In genomic region chr4:77819836-77820679, GRCh38 we compare ENCODE assay signal across 8 cellular contexts. TPM values are rescaled to one million over a fixed set of nuclear protein-coding genes. Genes with fewer than 3 reads are reported as not detected.
DNase-seq lines count a peak whose midpoint lies in the region; ATAC-seq, FAIRE-seq and TF ChIP-seq lines count a peak whose summit lies in the region.

No MANE protein-coding gene starts in this region.

- TF ChIP-seq POLR2A in H1 (IDR thresholded peaks at IDR 0.05; ENCODE audit: control extremely low read depth in 1 of 2, low read depth in 2 of 2, low read length in 2 of 2) = peak in 1 of 2 experiments; percentile 71; a peak in 2 of 3 replicates

- H2BK5ac ChIP-seq in H1 (ENCODE audit: low read depth, low read length) = no peak overlapping the region; the same call in 1 of the 2 replicates

- H3K4me3 ChIP-seq in Caco-2 (ENCODE audit: low read depth, low read length) (peak overlapping the region; percentile 93), H1 (ENCODE audit: extremely low read depth in 1 of 4, insufficient read depth in 2 of 4, low read depth in 3 of 4, low read length in 4 of 4) (peak overlapping the region; percentile 76 to 96 (median 82))

- H4K20me1 ChIP-seq in H1 (replicated peaks in 1 of 2; ENCODE audit: control insufficient read depth in 1 of 2, insufficient read depth in 2 of 2, low read length in 2 of 2) = peaks cover 0 to 2% of the 10 kb centered on the region in 2 experiments

- peak; percentile 70 for ATAC-seq in GM19468 (IDR thresholded peaks at IDR 0.05; ENCODE audit: extremely low read depth, unreplicated experiment)
- peak; percentile 84 for ATAC-seq in activated CD8-positive, alpha-beta memory T cell treated with anti-CD3 and anti-CD28 coated beads, Interleukin-2, amount 10 ng/mL, durations not matched to agents 7 days and 5 days

- peak overlapping the region; percentile 89 for H3K18ac ChIP-seq in H1 (ENCODE audit: extremely low read depth, low read length)

- peak; percentile 82 to 89 for DNase-seq in Caco-2
- DNase-seq in HS-27A (ENCODE audit: low read depth) = peak; percentile 72
- DNase-seq in NOMO-1 treated with DMSO at 0.1 percent for 48 hours (lab: John Stamatoyannopoulos, UW; ENCODE audit: unreplicated experiment) = peak; percentile 79
- DNase-seq in activated CD8-positive, alpha-beta memory T cell treated with anti-CD3 and anti-CD28 coated beads, Interleukin-2, amount 10 ng/mL, durations not matched to agents 7 days and 5 days = peak; percentile 96
- peak in 1 of 2 experiments; percentile 94 for DNase-seq in H1 (ENCODE audit: low read depth in 1 of 2, low spot score in 2 of 2)
- DNase-seq in mesothelial cell of epicardium (ENCODE audit: low spot score in 2 of 2, unreplicated experiment in 2 of 2) = peak; percentile 86 to 93
- DNase-seq in stimulated activated CD8-positive, alpha-beta memory T cell treated with anti-CD3 and anti-CD28 coated beads, Interleukin-15, amount 100 ng/mL, for 48 hours (ENCODE audit: low read depth in 2 of 2) = peak; percentile 92

- peak overlapping the region; percentile 59 to 90 for H3K4me2 ChIP-seq in H1 (ENCODE audit: insufficient read depth in 1 of 2, low read depth in 2 of 2, low read length in 2 of 2)

- no peaks in the 10 kb centered on the region for H3K4me1 Mint-ChIP-seq in Caco-2 (ENCODE audit: low read depth, unreplicated experiment)
- H3K4me1 Mint-ChIP-seq in activated CD8-positive, alpha-beta memory T cell treated with anti-CD3 and anti-CD28 coated beads, Interleukin-2, amount 10 ng/mL, durations not matched to agents 7 days and 5 days = peaks cover 39% of the 10 kb centered on the region
- peaks cover 32% of the 10 kb centered on the region for H3K4me1 Mint-ChIP-seq in mesothelial cell of epicardium

- H3K4ac ChIP-seq in H1 (replicated peaks; ENCODE audit: insufficient read length, low read depth, low read length) = no peak overlapping the region

- H3K9me3 ChIP-seq in Caco-2 (no peaks in the 10 kb centered on the region), H1 (ENCODE audit: insufficient read depth in 2 of 2, low read depth in 1 of 2, low read length in 1 of 2) (no peaks in the 10 kb centered on the region)

- no peaks in the 10 kb centered on the region for H3K79me1 ChIP-seq in H1 (ENCODE audit: low read depth, low read length)

- no peak overlapping the region for H2BK120ac ChIP-seq in H1 (replicated peaks; ENCODE audit: low read depth, low read length)

- H3K14ac ChIP-seq in H1 (ENCODE audit: insufficient read length) = no peak overlapping the region

- H3K27me3 ChIP-seq in Caco-2 (replicated peaks; ENCODE audit: control insufficient read depth, insufficient read depth, low read length) (no peaks in the 10 kb centered on the region), H1 (replicated peaks in 1 of 4; ENCODE audit: control insufficient read depth in 3 of 4, extremely low read depth in 1 of 4, insufficient read depth in 3 of 4, low read length in 3 of 4) (peaks cover 0 to 5% (median 2%) of the 10 kb centered on the region in 4 experiments; a peak in 2 of 7 replicates)

- FAIRE-seq in H1 (lab: Jason Lieb, UNC) = no peak

- peak overlapping the region; percentile 7 to 71 (median 49); a peak in 5 of 7 replicates for H3K9ac ChIP-seq in H1 (replicated peaks in 1 of 4; ENCODE audit: extremely low read depth in 1 of 4, low read depth in 3 of 4, low read length in 3 of 4)

- no peak overlapping the region for H2AK5ac ChIP-seq in H1 (ENCODE audit: low read depth, low read length)

- H3K27ac Mint-ChIP-seq in Caco-2 (ENCODE audit: unreplicated experiment) = peak overlapping the region; percentile 91
- H3K27ac Mint-ChIP-seq in activated CD8-positive, alpha-beta memory T cell treated with anti-CD3 and anti-CD28 coated beads, Interleukin-2, amount 10 ng/mL, durations not matched to agents 7 days and 5 days = peak overlapping the region; percentile 97
- peak overlapping the region; percentile 99 for H3K27ac Mint-ChIP-seq in mesothelial cell of epicardium

- peak overlapping the region; percentile 19 for H4K91ac ChIP-seq in H1 (replicated peaks; ENCODE audit: insufficient read length, low read length)

- H4K8ac ChIP-seq in H1 (ENCODE audit: extremely low read depth, insufficient read depth, low read length) = peak overlapping the region; percentile 62

- no peak for TF ChIP-seq CTCF in Caco-2 (IDR thresholded peaks at IDR 0.05; ENCODE audit: insufficient read depth in 1 of 2, low read depth in 1 of 2, low read length in 1 of 2, severe bottlenecking in 1 of 2, unreplicated experiment in 1 of 2)
- TF ChIP-seq CTCF in H1 (IDR thresholded peaks at IDR 0.05; ENCODE audit: control extremely low read depth in 1 of 3, insufficient read depth in 1 of 3, low read depth in 1 of 3, low read length in 3 of 3) = no peak
- no peak for TF ChIP-seq CTCF in mesothelial cell of epicardium (IDR thresholded peaks at IDR 0.05; ENCODE audit: unreplicated experiment)

- H3K23ac ChIP-seq in H1 (ENCODE audit: insufficient read length) = no peak overlapping the region

- no peak overlapping the region for H2BK20ac ChIP-seq in H1 (ENCODE audit: low read length)

- peaks cover 0 to 5% of the 10 kb centered on the region in 2 experiments; a peak in 1 of 4 replicates for H3K79me2 ChIP-seq in H1 (ENCODE audit: control insufficient read depth in 1 of 2, insufficient read depth in 2 of 2, low read length in 2 of 2)

- H4K5ac ChIP-seq in H1 (ENCODE audit: insufficient read length, low read depth, low read length) = peak overlapping the region; percentile 73

- CTCF ChIA-PET in Caco-2 (lab: Charles Lee) (interaction anchor here (1.1 to 1.2 kb wide), 2 partner anchors 13 to 42 kb away, joined by 3 to 5 read pairs; partner anchors contain the start of gene MRPL1), H1 (lab: Charles Lee; ENCODE audit: partially characterized antibody) (no interaction called here)
- CTCF ChIA-PET in activated CD8-positive, alpha-beta memory T cell treated with anti-CD3 and anti-CD28 coated beads, Interleukin-2, amount 10 ng/mL, durations not matched to agents 7 days and 5 days (lab: Charles Lee) = interaction anchor here (0.7 to 2.5 kb wide), 10 partner anchors 8 to 85 kb away, joined by 3 to 32 read pairs (median 6); partner anchors contain the start of gene MRPL1

- H3K27me3 Mint-ChIP-seq in Caco-2 (ENCODE audit: insufficient read depth, unreplicated experiment) (peaks cover 5% of the 10 kb centered on the region), mesothelial cell of epicardium (ENCODE audit: low read depth) (no peaks in the 10 kb centered on the region)
- no peaks in the 10 kb centered on the region for H3K27me3 Mint-ChIP-seq in activated CD8-positive, alpha-beta memory T cell treated with anti-CD3 and anti-CD28 coated beads, Interleukin-2, amount 10 ng/mL, durations not matched to agents 7 days and 5 days

- peak overlapping the region; percentile 93 for H2AFZ ChIP-seq in H1 (ENCODE audit: low read length)

- peak overlapping the region; percentile 39 for H3K56ac ChIP-seq in H1 (replicated peaks; ENCODE audit: insufficient read length, low read depth, low read length)

- WGBS in H1 (ENCODE audit: extremely low coverage in 1 of 2, insufficient coverage in 1 of 2, insufficient read length in 1 of 2, insufficient replicate concordance in 2 of 2, low coverage in 1 of 2, low lambda C conversion rate in 2 of 2, missing lambda C conversion rate in 1 of 2), 2 experiments = 3% methylated on average over 43 of the region's 82 CpGs; no CpG with 5 or more reads in 1 of the 2 experiments

- H3K4me3 Mint-ChIP-seq in Caco-2 (ENCODE audit: unreplicated experiment) (peak overlapping the region; percentile 96), mesothelial cell of epicardium (peak overlapping the region; percentile 98)
- peak overlapping the region; percentile 98 for H3K4me3 Mint-ChIP-seq in activated CD8-positive, alpha-beta memory T cell treated with anti-CD3 and anti-CD28 coated beads, Interleukin-2, amount 10 ng/mL, durations not matched to agents 7 days and 5 days

- H3K4me1 ChIP-seq in Caco-2 (peaks cover 7% of the 10 kb centered on the region), H1 (replicated peaks in 1 of 4; ENCODE audit: control insufficient read depth in 3 of 4, insufficient read depth in 4 of 4, low read length in 3 of 4) (peaks cover 0 to 4% (median 2%) of the 10 kb centered on the region in 4 experiments; a peak in 4 of 7 replicates)

- H3K36me3 Mint-ChIP-seq in Caco-2 (ENCODE audit: insufficient read depth, unreplicated experiment) = peaks cover 13% of the 10 kb centered on the region
- H3K36me3 Mint-ChIP-seq in activated CD8-positive, alpha-beta memory T cell treated with anti-CD3 and anti-CD28 coated beads, Interleukin-2, amount 10 ng/mL, durations not matched to agents 7 days and 5 days = peaks cover 12% of the 10 kb centered on the region
- no peaks in the 10 kb centered on the region for H3K36me3 Mint-ChIP-seq in mesothelial cell of epicardium

- TF ChIP-seq RAD21 in H1 (IDR thresholded peaks at IDR 0.05 in 1 of 2, conservative IDR thresholded peaks at IDR 0.05 in 1 of 2; ENCODE audit: low read depth in 2 of 2, low read length in 2 of 2) = no peak

- H3K9me3 Mint-ChIP-seq in Caco-2 (ENCODE audit: unreplicated experiment) = no peaks in the 10 kb centered on the region
- no peaks in the 10 kb centered on the region for H3K9me3 Mint-ChIP-seq in activated CD8-positive, alpha-beta memory T cell treated with anti-CD3 and anti-CD28 coated beads, Interleukin-2, amount 10 ng/mL, durations not matched to agents 7 days and 5 days (ENCODE audit: low read depth)
- no peaks in the 10 kb centered on the region for H3K9me3 Mint-ChIP-seq in mesothelial cell of epicardium

- intact Hi-C loops in Caco-2 (cut with micrococcal nuclease; ENCODE audit: unreplicated experiment) = loop anchor here (1.0 to 5.0 kb wide), 2 partner anchors 120 to 137 kb away; no protein-coding TSS in a partner anchor

- no peaks in the 10 kb centered on the region for H3K36me3 ChIP-seq in Caco-2 (ENCODE audit: control insufficient read depth, insufficient read depth, low read length)
- no peaks in the 10 kb centered on the region for H3K36me3 ChIP-seq in H1 (ENCODE audit: control insufficient read depth in 2 of 4, insufficient read depth in 4 of 4, low read length in 3 of 4)

- H2BK12ac ChIP-seq in H1 (ENCODE audit: low read depth, low read length) = no peak overlapping the region

- POLR2A ChIA-PET in Caco-2 (lab: Charles Lee) (interaction anchor here (0.7 to 1.0 kb wide), 2 partner anchors 42 to 732 kb away, joined by 3 to 5 read pairs; partner anchors contain the start of gene MRPL1), H1 (lab: Charles Lee; ENCODE audit: partially characterized antibody) (interaction anchor here (0.7 to 1.3 kb wide), 2 partner anchors 12 to 43 kb away, joined by 4 to 13 read pairs; partner anchors contain the start of gene MRPL1)

- H3K23me2 ChIP-seq in H1 (ENCODE audit: low read depth, low read length) = peaks cover 8% of the 10 kb centered on the region; the same call in 1 of the 2 replicates

- H2BK15ac ChIP-seq in H1 (ENCODE audit: low read length) = no peak overlapping the region

- H3K27ac ChIP-seq in H1 (ENCODE audit: low read depth, low read length) = no peak overlapping the region

- no TSS peak for BruUV-seq in Caco-2 (replicated peaks; lab: Mats Ljungman, UMichigan)

- TF ChIP-seq EP300 in H1 (IDR thresholded peaks at IDR 0.05; ENCODE audit: borderline replicate concordance in 1 of 2, low read depth in 2 of 2, low read length in 2 of 2) = no peak

RNA-seq across cellular contexts. Expression of gene CNOT6L, which starts 0.9 kb away (rescaled TPM):
- total RNA-seq in Caco-2 (2022) = 18.8 and 20.2 TPM in 2 replicates
- total RNA-seq in activated CD8-positive, alpha-beta memory T cell treated with anti-CD3 and anti-CD28 coated beads, Interleukin-2, amount 10 ng/mL, durations not matched to agents 7 days and 5 days = 100 to 1,000 TPM; 103 to 107 TPM
- total RNA-seq in H1 (2021; fragmentation: NEBNext Ultra II Directional; extraction: Animal tissue kit (Norgen Biotek cat#: 25700)) = 21.9 and 22.4 TPM in 2 replicates
- polyA plus RNA-seq in H1 (2011; rRNA removed) = 1.3 and 2.0 TPM in 2 replicates
- 2.0 TPM for polyA plus RNA-seq in H1 (2011; cell fraction: cytosol; rRNA removed)
- polyA plus RNA-seq in H1 (2011; cell fraction: nucleus; rRNA removed) = 2.2 TPM
- 4.0 to 8.8 TPM (median 5.3 TPM) in 4 replicates for polyA plus RNA-seq in H1 (2012, experiment 1 of 2)
- 0.52 TPM for polyA plus RNA-seq in H1 (2012, experiment 2 of 2)
- 4.1 TPM for polyA plus RNA-seq in H1 (2013, experiment 1 of 2)
- polyA plus RNA-seq in H1 (2013, experiment 2 of 2) = 3.9 TPM
- 19.9 and 22.2 TPM in 2 replicates for polyA minus RNA-seq in H1 (2011; rRNA and poly(A)+ RNA removed)
- 15.3 TPM for polyA minus RNA-seq in H1 (2011; cell fraction: cytosol; rRNA and poly(A)+ RNA removed)
- polyA minus RNA-seq in H1 (2011; cell fraction: nucleus; rRNA and poly(A)+ RNA removed) = 11.5 TPM
- 45.6 to 51.9 TPM (median 49.4 TPM) in 3 replicates for total RNA-seq in mesothelial cell of epicardium

RNA-seq across cellular contexts. Expression of gene MRPL1, which starts 42.6 kb away (rescaled TPM):
- total RNA-seq in Caco-2 (2022) = 38.4 and 42.0 TPM in 2 replicates
- 10 to 100 TPM; 28.5 to 43.2 TPM for total RNA-seq in activated CD8-positive, alpha-beta memory T cell treated with anti-CD3 and anti-CD28 coated beads, Interleukin-2, amount 10 ng/mL, durations not matched to agents 7 days and 5 days
- 37.0 and 39.1 TPM in 2 replicates for total RNA-seq in H1 (2021; fragmentation: NEBNext Ultra II Directional; extraction: Animal tissue kit (Norgen Biotek cat#: 25700))
- 4.9 and 9.6 TPM in 2 replicates for polyA plus RNA-seq in H1 (2011; rRNA removed)
- polyA plus RNA-seq in H1 (2011; cell fraction: cytosol; rRNA removed) = 20.5 TPM
- 3.0 TPM for polyA plus RNA-seq in H1 (2011; cell fraction: nucleus; rRNA removed)
- 14.5 to 31.7 TPM (median 17.7 TPM) in 4 replicates for polyA plus RNA-seq in H1 (2012, experiment 1 of 2)
- polyA plus RNA-seq in H1 (2012, experiment 2 of 2) = 4.7 TPM
- 73.1 TPM for polyA plus RNA-seq in H1 (2013, experiment 1 of 2)
- polyA plus RNA-seq in H1 (2013, experiment 2 of 2) = 73.0 TPM
- polyA minus RNA-seq in H1 (2011; rRNA and poly(A)+ RNA removed) = 5.9 and 6.1 TPM in 2 replicates
- polyA minus RNA-seq in H1 (2011; cell fraction: cytosol; rRNA and poly(A)+ RNA removed) = 4.5 TPM
- polyA minus RNA-seq in H1 (2011; cell fraction: nucleus; rRNA and poly(A)+ RNA removed) = 15.6 TPM
- 25.0 to 27.8 TPM (median 27.0 TPM) in 3 replicates for total RNA-seq in mesothelial cell of epicardium
